In genomic region chr1:232982238-232982944, GRCh38 we compare ENCODE assay signal across 10 cellular contexts. TPM values are rescaled to one million over a fixed set of nuclear protein-coding genes. Genes with fewer than 3 reads are reported as not detected.
DNase-seq lines count a peak whose midpoint lies in the region; ATAC-seq and TF ChIP-seq lines count a peak whose summit lies in the region.
"Had no signal": no experiment of that assay in that cellular context is flagged by ENCODE, and none has a peak within 500 bp of the region (broad histone marks: within the 10 kb centered on the region; RNA-seq: fewer than 3 reads in every experiment).

No MANE protein-coding gene starts in this region.

- H3K27ac ChIP-seq in SJSA1 = peak overlapping the region; percentile 84
- H3K27ac ChIP-seq in foreskin keratinocyte = no peak overlapping the region
- H3K27ac ChIP-seq in upper lobe of right lung = no peak overlapping the region
- H3K27ac ChIP-seq: body of pancreas had no signal

- TF ChIP-seq CTCF in foreskin keratinocyte (conservative IDR thresholded peaks at IDR 0.05) (no peak), upper lobe of right lung (IDR thresholded peaks at IDR 0.05) (no peak)

- H3K4me3 ChIP-seq in SJSA1 (no peak overlapping the region), upper lobe of right lung (no peak overlapping the region)
- H3K4me3 ChIP-seq: body of pancreas had no signal

- H3K27me3 Mint-ChIP-seq in activated CD4-positive, alpha-beta T cell treated with anti-CD3 and anti-CD28 coated beads, Interleukin-2, amount 10 ng/mL, durations not matched to agents 7 days and 5 days = no peaks in the 10 kb centered on the region

- CTCF ChIA-PET in activated CD4-positive, alpha-beta T cell treated with anti-CD3 and anti-CD28 coated beads, Interleukin-2, amount 10 ng/mL, durations not matched to agents 7 days and 5 days (lab: Charles Lee) = interaction anchor here (0.7 to 0.8 kb wide), 2 partner anchors 15 to 31 kb away, joined by 3 read pairs; no protein-coding TSS in a partner anchor

- no peaks in the 10 kb centered on the region for H3K9me3 Mint-ChIP-seq in activated CD4-positive, alpha-beta T cell treated with anti-CD3 and anti-CD28 coated beads, Interleukin-2, amount 10 ng/mL, durations not matched to agents 7 days and 5 days

- H3K9me3 ChIP-seq in SJSA1 (replicated peaks) (no peaks in the 10 kb centered on the region), upper lobe of right lung (no peaks in the 10 kb centered on the region)
- H3K9me3 ChIP-seq: body of pancreas had no signal

- H3K4me1 Mint-ChIP-seq in activated CD4-positive, alpha-beta T cell treated with anti-CD3 and anti-CD28 coated beads, Interleukin-2, amount 10 ng/mL, durations not matched to agents 7 days and 5 days = peaks cover 19% of the 10 kb centered on the region

- peaks cover 9% of the 10 kb centered on the region; the same call in 1 of the 2 replicates for H3K36me3 ChIP-seq in SJSA1
- no peaks in the 10 kb centered on the region for H3K36me3 ChIP-seq in upper lobe of right lung

- H3K27me3 ChIP-seq in SJSA1 (replicated peaks) (no peaks in the 10 kb centered on the region), foreskin keratinocyte (no peaks in the 10 kb centered on the region), upper lobe of right lung (no peaks in the 10 kb centered on the region)
- H3K27me3 ChIP-seq: body of pancreas had no signal

- no peak for DNase-seq in activated CD4-positive, alpha-beta T cell treated with anti-CD3 and anti-CD28 coated beads, Interleukin-2, amount 10 ng/mL, durations not matched to agents 7 days and 5 days
- DNase-seq in activated CD4-positive, alpha-beta T cell treated with anti-CD3 and anti-CD28 coated beads, Interleukin-2, amount 50 U/mL, for 48 hours = no peak
- DNase-seq in SJSA1 (ENCODE audit: low read depth in 1 of 2, low spot score in 2 of 2) (peak; percentile 80 to 87), foreskin keratinocyte (peak in 1 of 2 donors; percentile 48), upper lobe of right lung (no peak), DMS 273 (lab: John Stamatoyannopoulos, UW; ENCODE audit: unreplicated experiment) (no peak)
- DNase-seq: midbrain had no signal

- peak overlapping the region; percentile 12 for H3K27ac Mint-ChIP-seq in activated CD4-positive, alpha-beta T cell treated with anti-CD3 and anti-CD28 coated beads, Interleukin-2, amount 10 ng/mL, durations not matched to agents 7 days and 5 days

- intact Hi-C loops in upper lobe of right lung (cut with DNase I) = no loop called here

- H3K4me1 ChIP-seq in SJSA1 (replicated peaks) = peaks cover 43% of the 10 kb centered on the region
- peaks cover 4% of the 10 kb centered on the region for H3K4me1 ChIP-seq in foreskin keratinocyte
- no peaks in the 10 kb centered on the region for H3K4me1 ChIP-seq in upper lobe of right lung
- H3K4me1 ChIP-seq: body of pancreas had no signal

- POLR2A ChIA-PET in activated CD4-positive, alpha-beta T cell treated with anti-CD3 and anti-CD28 coated beads, Interleukin-2, amount 10 ng/mL, durations not matched to agents 7 days and 5 days (lab: Charles Lee) = no interaction called here

- H3K36me3 Mint-ChIP-seq in activated CD4-positive, alpha-beta T cell treated with anti-CD3 and anti-CD28 coated beads, Interleukin-2, amount 10 ng/mL, durations not matched to agents 7 days and 5 days (ENCODE audit: low read depth) = peaks cover 35% of the 10 kb centered on the region

- no peak overlapping the region for H3K4me3 Mint-ChIP-seq in activated CD4-positive, alpha-beta T cell treated with anti-CD3 and anti-CD28 coated beads, Interleukin-2, amount 10 ng/mL, durations not matched to agents 7 days and 5 days

- peak; percentile 25 for ATAC-seq in foreskin keratinocyte
- peak; percentile 17 for ATAC-seq in upper lobe of right lung
- no peak for ATAC-seq in HG03520 (IDR thresholded peaks at IDR 0.05; ENCODE audit: unreplicated experiment)
- ATAC-seq in GM18907 (IDR thresholded peaks at IDR 0.05; ENCODE audit: unreplicated experiment) = no peak
- ATAC-seq: body of pancreas had no signal

RNA-seq across cellular contexts. Expression of gene NTPCR, which starts 32.0 kb away (rescaled TPM):
- 10 to 100 TPM; 36.9 to 45.8 TPM for total RNA-seq in activated CD4-positive, alpha-beta T cell treated with anti-CD3 and anti-CD28 coated beads, Interleukin-2, amount 10 ng/mL, durations not matched to agents 7 days and 5 days
- total RNA-seq in SJSA1 (2014; rRNA removed; shearing (Covaris generic)) = 40.2 and 46.6 TPM in 2 replicates
- 36.3 and 48.3 TPM in 2 replicates for total RNA-seq in foreskin keratinocyte
- 48.7 and 64.2 TPM in 2 replicates for polyA plus RNA-seq in foreskin keratinocyte
- total RNA-seq in upper lobe of right lung = 28.7 TPM

Comparison
In these comparisons a context has a peak if more than half of its experiments do, and no peak if none do; other contexts are left out.
1. DNase-seq: peak in SJSA1 (2 of 2); none in activated CD4-positive, alpha-beta T cell treated with anti-CD3 and anti-CD28 coated beads, Interleukin-2, amount 10 ng/mL, durations not matched to agents 7 days and 5 days (single experiment), activated CD4-positive, alpha-beta T cell treated with anti-CD3 and anti-CD28 coated beads, Interleukin-2, amount 50 U/mL, for 48 hours (0 of 2), upper lobe of right lung (single experiment) and DMS 273 (single experiment).
2. ATAC-seq: peak in foreskin keratinocyte (single experiment) and upper lobe of right lung (single experiment); none in HG03520 (single experiment) and GM18907 (single experiment).